In the genomic region with DNA sequence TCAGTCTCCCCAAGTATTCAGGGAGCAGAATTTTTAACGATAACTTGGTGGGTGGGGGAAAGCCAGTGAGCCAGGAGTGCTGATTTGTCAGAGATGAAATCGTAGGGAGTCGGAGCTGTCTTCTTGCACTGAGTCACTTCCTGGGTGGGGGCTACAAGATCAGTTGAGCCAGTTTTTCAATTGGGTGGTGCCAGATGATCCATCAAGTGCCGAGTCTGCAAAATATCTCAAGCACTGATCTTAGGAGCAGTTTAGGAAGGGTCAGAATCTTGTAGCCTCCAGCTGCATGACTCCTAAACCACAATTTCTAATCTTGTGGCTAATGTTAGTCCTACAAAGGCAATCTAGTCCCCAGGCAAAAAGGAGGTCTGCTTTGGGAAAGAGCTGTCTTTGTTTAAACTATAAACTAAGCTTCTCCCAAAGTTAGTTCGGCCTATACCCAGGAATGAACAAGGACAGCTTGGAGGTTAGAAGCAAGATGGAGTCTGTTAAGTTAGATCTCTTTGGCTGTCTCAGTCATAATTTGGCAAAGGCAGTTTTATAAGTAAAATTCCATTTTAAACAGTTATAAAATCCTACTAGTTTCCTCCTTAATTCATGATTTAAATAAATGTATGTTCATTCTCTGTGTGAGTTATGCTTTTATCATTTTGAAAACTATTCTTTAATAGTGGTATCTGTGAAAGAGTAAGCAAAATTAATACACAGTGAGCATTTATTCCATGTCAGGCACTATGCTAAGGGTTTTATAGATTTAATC, we compare ENCODE assay signal across 8 cellular contexts. TPM values are rescaled to one million over a fixed set of nuclear protein-coding genes. Genes with fewer than 3 reads are reported as not detected.
A peak's percentile ranks its signal among the peaks of the same experiment; 100 is the strongest.
DNase-seq lines count a peak whose midpoint lies in the region; TF ChIP-seq lines count a peak whose summit lies in the region.

No MANE protein-coding gene starts in this region.

- TF ChIP-seq EP300 in tibial nerve (IDR thresholded peaks at IDR 0.05), result no peak

- peaks cover 15% of the 10 kb centered on the region for H3K4me1 ChIP-seq in smooth muscle cell (ENCODE audit: low read depth)
- peaks cover 0 to 13% (median 0%) of the 10 kb centered on the region in 4 donors for H3K4me1 ChIP-seq in tibial nerve

- no peaks in the 10 kb centered on the region for H3K79me2 ChIP-seq in smooth muscle cell (ENCODE audit: low read depth)

- H3K4me3 ChIP-seq in astrocyte of the spinal cord (ENCODE audit: low read depth, low read length) (no peak overlapping the region), smooth muscle cell (no peak overlapping the region), tibial nerve (no peak overlapping the region)

- H4K20me1 ChIP-seq in smooth muscle cell (ENCODE audit: low read depth), result no peaks in the 10 kb centered on the region

- peaks cover 28% of the 10 kb centered on the region for H3F3A ChIP-seq in smooth muscle cell (ENCODE audit: low read depth)

- no peak overlapping the region for H3K9ac ChIP-seq in smooth muscle cell (ENCODE audit: low read depth)

- no peaks in the 10 kb centered on the region for H3K27me3 ChIP-seq in smooth muscle cell (ENCODE audit: low read depth)
- H3K27me3 ChIP-seq in tibial nerve, result no peaks in the 10 kb centered on the region

- in situ Hi-C loops in astrocyte of the spinal cord (cut with HindIII; ENCODE audit: low sequenced_read_pairs), result no loop called here

- no peak for TF ChIP-seq POLR2A in tibial nerve (IDR thresholded peaks at IDR 0.05)

- H3K36me3 ChIP-seq in smooth muscle cell (ENCODE audit: low read depth) (no peaks in the 10 kb centered on the region), tibial nerve (no peaks in the 10 kb centered on the region)

- H3K27ac ChIP-seq in smooth muscle cell (ENCODE audit: low read depth), result peak overlapping the region; percentile 68
- no peak overlapping the region for H3K27ac ChIP-seq in tibial nerve

- DNase-seq in ELR (ENCODE audit: low read depth) (peak; percentile 97), RPMI7951 (ENCODE audit: low read depth) (peak; percentile 99), astrocyte of the spinal cord (ENCODE audit: low read depth, low spot score) (peak; percentile 63), smooth muscle cell (lab: John Stamatoyannopoulos, UW; ENCODE audit: unreplicated experiment) (no peak), SW480 (ENCODE audit: low spot score) (no peak), NCI-H1436 treated with DMSO at 0.1 percent for 48 hours (lab: John Stamatoyannopoulos, UW) (no peak), AG08396 (ENCODE audit: low spot score) (no peak), tibial nerve (ENCODE audit: low spot score in 2 of 2) (no peak)

- no peak for TF ChIP-seq CTCF in astrocyte of the spinal cord (IDR thresholded peaks at IDR 0.05; ENCODE audit: low read depth, low read length)
- no peak for TF ChIP-seq CTCF in smooth muscle cell (IDR thresholded peaks at IDR 0.05; ENCODE audit: borderline replicate concordance, insufficient read depth, poor library complexity, severe bottlenecking)
- TF ChIP-seq CTCF in tibial nerve (IDR thresholded peaks at IDR 0.05), result no peak

- no peak overlapping the region for H2AFZ ChIP-seq in smooth muscle cell (ENCODE audit: low read depth)

- peak overlapping the region; percentile 34 for H3K4me2 ChIP-seq in smooth muscle cell

- WGBS in smooth muscle cell (ENCODE audit: low lambda C conversion rate), result 7% methylated on average over 5 of the region's 5 CpGs
- 35 to 41% methylated on average over 5 of the region's 5 CpGs for WGBS in tibial nerve, 2 donors

- H3K9me3 ChIP-seq in smooth muscle cell (replicated peaks; ENCODE audit: low read depth), result no peaks in the 10 kb centered on the region
- no peaks in the 10 kb centered on the region for H3K9me3 ChIP-seq in tibial nerve

RNA-seq across cellular contexts. Expression of a gene that starts 51.7 kb away (rescaled TPM):
- total RNA-seq in RPMI7951 (2014; rRNA removed; shearing (Covaris generic)), result 99.0 and 99.1 TPM in 2 replicates
- total RNA-seq in smooth muscle cell (77.7 and 83.7 TPM in 2 replicates), tibial nerve (10 to 100 TPM; 13.1 to 20.7 (median 15.7) TPM)
- polyA plus RNA-seq in smooth muscle cell, result 39.6 and 43.9 TPM in 2 replicates

Comparison
In these comparisons a context has a peak if more than half of its experiments do, and no peak if none do; other contexts are left out.
1. DNase-seq: peak in ELR (single experiment), RPMI7951 (single experiment) and astrocyte of the spinal cord (single experiment); none in smooth muscle cell (single experiment), SW480 (single experiment), NCI-H1436 treated with DMSO at 0.1 percent for 48 hours (single experiment), AG08396 (single experiment) and tibial nerve (0 of 2).